ENCODE assay signal across 22 cellular contexts in the genomic region with DNA sequence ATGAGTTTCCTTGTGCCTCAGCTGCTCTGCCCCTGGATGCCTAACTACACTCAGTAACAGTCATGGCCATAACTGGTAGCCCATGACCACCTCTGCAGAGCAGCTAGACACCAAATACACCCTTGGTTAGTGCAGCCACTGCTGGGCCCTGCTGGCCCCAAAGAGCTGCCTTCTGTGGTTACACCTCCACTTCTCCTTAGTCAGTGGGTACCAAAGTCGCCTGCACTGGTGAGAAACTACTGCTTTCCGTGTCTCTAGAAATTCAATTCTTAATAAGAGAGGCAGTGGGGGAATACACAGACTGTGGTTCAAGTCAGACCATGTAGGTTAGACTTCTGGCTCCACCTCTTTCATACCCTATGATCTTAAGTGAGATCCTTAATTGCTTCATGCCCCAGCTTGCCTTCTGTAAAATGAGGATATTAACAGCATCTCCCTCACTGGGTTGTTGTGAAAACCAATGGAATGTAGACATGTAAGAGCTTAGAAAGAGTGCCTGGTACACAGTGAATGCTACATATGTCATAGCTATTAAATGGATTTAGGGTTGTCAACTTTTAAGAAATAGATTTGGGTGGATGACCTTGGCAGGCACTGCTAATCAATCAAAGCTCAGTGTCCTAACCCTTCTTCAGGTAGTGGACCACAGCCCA. TPM values are rescaled to one million over a fixed set of nuclear protein-coding genes. Genes with fewer than 3 reads are reported as not detected.
A peak's percentile ranks its signal among the peaks of the same experiment; 100 is the strongest.
DNase-seq lines count a peak whose midpoint lies in the region; ATAC-seq and TF ChIP-seq lines count a peak whose summit lies in the region.
"Had no signal": no experiment of that assay in that cellular context is flagged by ENCODE, and none has a peak within 500 bp of the region (broad histone marks: within the 10 kb centered on the region; RNA-seq: fewer than 3 reads in every experiment).

No MANE protein-coding gene starts in this region.

- H3K4me3 ChIP-seq in neural progenitor cell (no peak overlapping the region), upper lobe of right lung (no peak overlapping the region)
- H3K4me3 ChIP-seq: right lobe of liver had no signal

- TF ChIP-seq CTCF in neural progenitor cell (IDR thresholded peaks at IDR 0.05): no peak
- TF ChIP-seq CTCF in upper lobe of right lung (IDR thresholded peaks at IDR 0.05): no peak

- H3K4me1 ChIP-seq in neural progenitor cell (peaks cover 54% of the 10 kb centered on the region), upper lobe of right lung (peaks cover 40% of the 10 kb centered on the region)
- H3K4me1 ChIP-seq: parathyroid adenoma, right lobe of liver had no signal

- H3K79me2 ChIP-seq in neural progenitor cell (ENCODE audit: low read depth): peaks cover 22% of the 10 kb centered on the region
- H3K79me2 ChIP-seq: parathyroid adenoma had no signal

- H3K27ac ChIP-seq in epithelial cell of prostate (peak overlapping the region; percentile 35), neural progenitor cell (no peak overlapping the region), upper lobe of right lung (no peak overlapping the region)
- H3K27ac ChIP-seq: parathyroid adenoma, right lobe of liver had no signal

- peak overlapping the region; percentile 67 for H3K4me2 ChIP-seq in neural progenitor cell

- H3K4me1 Mint-ChIP-seq in activated T-cell treated with anti-CD3 and anti-CD28 coated beads, Interleukin-2, amount 50 U/mL, for 72 hours (ENCODE audit: low read depth): peaks cover 32% of the 10 kb centered on the region
- H3K4me1 Mint-ChIP-seq in neural progenitor cell: peaks cover 48% of the 10 kb centered on the region

- H3K4me3 Mint-ChIP-seq in activated T-cell treated with anti-CD3 and anti-CD28 coated beads, Interleukin-2, amount 50 U/mL, for 72 hours: no peak overlapping the region
- no peak overlapping the region for H3K4me3 Mint-ChIP-seq in neural progenitor cell
- H3K4me3 Mint-ChIP-seq: activated naive CD8-positive, alpha-beta T cell treated with anti-CD3 and anti-CD28 coated beads, Interleukin-2, amount 10 ng/mL, durations not matched to agents 7 days and 5 days; brain had no signal

- no peak overlapping the region for H3K9ac ChIP-seq in neural progenitor cell
- H3K9ac ChIP-seq: parathyroid adenoma had no signal

- DNase-seq in activated T-cell treated with anti-CD3 and anti-CD28 coated beads, Interleukin-2, amount 50 U/mL, for 72 hours: no peak
- DNase-seq in activated T-cell treated with anti-CD3 and anti-CD28 coated beads, Interleukin-2, amount 50 U/mL, for 1 hour: no peak
- no peak for DNase-seq in epithelial cell of prostate (ENCODE audit: low read depth, low spot score)
- no peak for DNase-seq in neural progenitor cell (ENCODE audit: low spot score)
- DNase-seq in upper lobe of right lung: no peak
- DNase-seq in NCI-H345 (lab: John Stamatoyannopoulos, UW): no peak
- DNase-seq: activated CD4-positive, alpha-beta T cell treated with anti-CD3 and anti-CD28 coated beads for 1 hour; activated naive CD8-positive, alpha-beta T cell treated with anti-CD3 and anti-CD28 coated beads, Interleukin-2, amount 10 ng/mL, durations not matched to agents 7 days and 5 days; BE2C; dermis blood vessel endothelial cell; HCEC 1CT; naive thymus-derived CD8-positive, alpha-beta T cell; NCI-H1105 treated with DMSO at 0.1 percent for 48 hours; NCI-H526 treated with DMSO at 0.1 percent for 48 hours; right lobe of liver; stimulated activated CD4-positive, alpha-beta T cell treated with anti-CD3 and anti-CD28 coated beads, Interleukin-15, amount 100 ng/mL, for 24 hours; SW 1271 had no signal

- H4K20me1 ChIP-seq in neural progenitor cell (ENCODE audit: low read depth): peaks cover 7% of the 10 kb centered on the region

- ATAC-seq in activated T-cell treated with anti-CD3 and anti-CD28 coated beads, Interleukin-2, amount 50 U/mL, for 72 hours (replicated peaks in 1 of 2): peak; percentile 40 to 53
- ATAC-seq in upper lobe of right lung (peak; percentile 22), GM21717 (IDR thresholded peaks at IDR 0.05; ENCODE audit: unreplicated experiment) (no peak), HG02852 (IDR thresholded peaks at IDR 0.05; ENCODE audit: unreplicated experiment) (no peak)
- ATAC-seq: naive thymus-derived CD8-positive, alpha-beta T cell had no signal

- peaks cover 7% of the 10 kb centered on the region for H3K36me3 ChIP-seq in neural progenitor cell
- no peaks in the 10 kb centered on the region for H3K36me3 ChIP-seq in upper lobe of right lung
- H3K36me3 ChIP-seq: BE2C, right lobe of liver had no signal

- peaks cover 49% of the 10 kb centered on the region for H3F3A ChIP-seq in neural progenitor cell (ENCODE audit: low read depth)

- peaks cover 3 to 6% of the 10 kb centered on the region in 2 donors for H3K9me3 Mint-ChIP-seq in activated T-cell treated with anti-CD3 and anti-CD28 coated beads, Interleukin-2, amount 50 U/mL, for 72 hours
- H3K9me3 Mint-ChIP-seq in neural progenitor cell: peaks cover 26% of the 10 kb centered on the region

- intact Hi-C loops in upper lobe of right lung (cut with DNase I): no loop called here

- H2AFZ ChIP-seq in neural progenitor cell (replicated peaks): no peak overlapping the region
- H2AFZ ChIP-seq: parathyroid adenoma had no signal

- H3K9me3 ChIP-seq in neural progenitor cell (ENCODE audit: low read depth): peaks cover 6% of the 10 kb centered on the region
- H3K9me3 ChIP-seq in upper lobe of right lung: no peaks in the 10 kb centered on the region
- H3K9me3 ChIP-seq: BE2C, right lobe of liver had no signal

- H3K27me3 Mint-ChIP-seq in activated T-cell treated with anti-CD3 and anti-CD28 coated beads, Interleukin-2, amount 50 U/mL, for 72 hours (ENCODE audit: low read depth): no peaks in the 10 kb centered on the region
- peaks cover 7% of the 10 kb centered on the region for H3K27me3 Mint-ChIP-seq in neural progenitor cell (ENCODE audit: insufficient read depth, low read depth)
- H3K27me3 Mint-ChIP-seq: activated naive CD8-positive, alpha-beta T cell treated with anti-CD3 and anti-CD28 coated beads, Interleukin-2, amount 10 ng/mL, durations not matched to agents 7 days and 5 days; naive thymus-derived CD8-positive, alpha-beta T cell had no signal

- no peak overlapping the region for H3K27ac Mint-ChIP-seq in activated T-cell treated with anti-CD3 and anti-CD28 coated beads, Interleukin-2, amount 50 U/mL, for 72 hours
- H3K27ac Mint-ChIP-seq in neural progenitor cell: no peak overlapping the region
- H3K27ac Mint-ChIP-seq: activated naive CD8-positive, alpha-beta T cell treated with anti-CD3 and anti-CD28 coated beads, Interleukin-2, amount 10 ng/mL, durations not matched to agents 7 days and 5 days; activated T-helper 2 cell treated with anti-CD3 and anti-CD28 coated beads, Interferon-gamma antibody, Interleukin-2, Interleukin-4, amounts not matched to agents 10 μg/mL and 5 μg/mL and 100 μg/mL, durations not matched to agents 14 hours and 24 hours and 36 hours had no signal

- no peaks in the 10 kb centered on the region for H3K27me3 ChIP-seq in neural progenitor cell
- H3K27me3 ChIP-seq in upper lobe of right lung: no peaks in the 10 kb centered on the region
- H3K27me3 ChIP-seq: BE2C, right lobe of liver had no signal

- peaks cover 5 to 20% of the 10 kb centered on the region in 2 donors for H3K36me3 Mint-ChIP-seq in activated T-cell treated with anti-CD3 and anti-CD28 coated beads, Interleukin-2, amount 50 U/mL, for 72 hours (ENCODE audit: insufficient read depth in 2 of 2)
- peaks cover 22% of the 10 kb centered on the region for H3K36me3 Mint-ChIP-seq in neural progenitor cell

RNA-seq across cellular contexts. Expression of a gene that starts 18.2 kb away (rescaled TPM):
- 1 to 10 TPM; 7.4 to 9.5 TPM for total RNA-seq in activated T-cell treated with anti-CD3 and anti-CD28 coated beads, Interleukin-2, amount 50 U/mL, for 72 hours
- total RNA-seq in neural progenitor cell (ENCODE audit: low replicate concordance) (11.4 and 16.4 TPM in 2 replicates), upper lobe of right lung (234 TPM)

Comparison
In these comparisons a context has a peak if more than half of its experiments do, and no peak if none do; other contexts are left out.
1. ATAC-seq: peak in activated T-cell treated with anti-CD3 and anti-CD28 coated beads, Interleukin-2, amount 50 U/mL, for 72 hours (2 of 2) and upper lobe of right lung (single experiment); none in GM21717 (single experiment) and HG02852 (single experiment).
2. RNA of a gene that starts 18.2 kb away (total RNA-seq): 234 TPM in upper lobe of right lung (single experiment); 11.4 to 16.4 TPM in neural progenitor cell and 7.4 to 9.5 TPM in activated T-cell treated with anti-CD3 and anti-CD28 coated beads, Interleukin-2, amount 50 U/mL, for 72 hours; every median in the first group is over 10 times any median in the second.